1 cellular context compared by ENCODE assay signal in genomic region chr6:37019065-37019450, GRCh38.
TF ChIP-seq lines count a peak whose summit lies in the region.

No MANE protein-coding gene starts in this region.

TF ChIP-seq in HepG2, 621 proteins besides CTCF, POLR2A, EP300 and RAD21:
- TF ChIP-seq ZNF788 (CRISPR knock-in tag; IDR thresholded peaks at IDR 0.05; ENCODE audit: borderline replicate concordance), result no peak
- TF ChIP-seq FOXO4 (CRISPR knock-in tag; conservative IDR thresholded peaks at IDR 0.05), result no peak
- no peak for TF ChIP-seq SUZ12 (IDR thresholded peaks at IDR 0.05; ENCODE audit: low read depth, low read length)
- TF ChIP-seq ZNF564 (CRISPR knock-in tag; IDR thresholded peaks at IDR 0.05), result no peak
- peak; percentile 5; the same call in 1 of the 2 replicates for TF ChIP-seq ZSCAN25 (CRISPR knock-in tag; IDR thresholded peaks at IDR 0.05)
- peak; percentile 57 for TF ChIP-seq TEAD3 (CRISPR knock-in tag; optimal IDR thresholded peaks at IDR 0.05; ENCODE audit: borderline replicate concordance)
- TF ChIP-seq FOSL2 (CRISPR knock-in tag; IDR thresholded peaks at IDR 0.05), result peak; percentile 9; the same call in 1 of the 2 replicates
- no peak for TF ChIP-seq ZFP90 (CRISPR knock-in tag; IDR thresholded peaks at IDR 0.05; ENCODE audit: borderline replicate concordance)
- no peak for TF ChIP-seq ZBTB4 (CRISPR knock-in tag; IDR thresholded peaks at IDR 0.05; ENCODE audit: borderline replicate concordance)
- TF ChIP-seq MYPOP (CRISPR knock-in tag; IDR thresholded peaks at IDR 0.05), result no peak
- no peak for TF ChIP-seq NR2F2 (IDR thresholded peaks at IDR 0.05; ENCODE audit: borderline replicate concordance, low read depth)
- TF ChIP-seq HNRNPH1 (optimal IDR thresholded peaks at IDR 0.05; ENCODE audit: low read depth, low read length), result no peak
- TF ChIP-seq U2AF1 (optimal IDR thresholded peaks at IDR 0.05; ENCODE audit: low read depth, low read length), result no peak
- TF ChIP-seq ZKSCAN5 (CRISPR knock-in tag; IDR thresholded peaks at IDR 0.05), result no peak
- TF ChIP-seq ZNF230 (CRISPR knock-in tag; IDR thresholded peaks at IDR 0.05), result 0 out of 2 replicates have a peak, but pooled peaks have one; percentile 6
- no peak for TF ChIP-seq BRD4 (CRISPR knock-in tag; IDR thresholded peaks at IDR 0.05)
- TF ChIP-seq NR0B2 (CRISPR knock-in tag; IDR thresholded peaks at IDR 0.05), result 0 out of 2 replicates have a peak, but pooled peaks have one; percentile 18
- 0 out of 2 replicates have a peak, but pooled peaks have one; percentile 69 for TF ChIP-seq ZNF576 (CRISPR knock-in tag; IDR thresholded peaks at IDR 0.05)
